Comparison of ENCODE assay signal across 17 cellular contexts in the genomic region with DNA sequence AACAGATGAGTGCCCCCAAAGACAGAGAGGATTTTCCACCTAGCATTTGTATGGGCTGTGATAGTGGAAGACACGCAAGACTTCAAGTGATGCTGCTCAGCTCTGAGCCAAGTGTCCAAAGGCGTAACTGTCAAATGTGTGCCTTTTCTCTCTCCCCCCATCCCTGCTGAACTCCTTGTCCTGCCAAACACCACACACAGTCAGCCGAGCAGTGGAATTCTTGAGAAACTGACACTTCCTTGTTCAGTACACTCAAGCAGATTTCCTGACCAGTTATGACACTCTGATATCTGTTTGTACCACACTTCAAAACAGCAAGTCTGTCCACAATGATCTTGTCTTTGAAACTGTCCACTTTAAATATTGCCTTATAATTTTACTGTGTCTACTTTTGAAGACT.
DNase-seq lines count a peak whose midpoint lies in the region; ATAC-seq and TF ChIP-seq lines count a peak whose summit lies in the region.
"Had no signal": no experiment of that assay in that cellular context is flagged by ENCODE, and none has a peak within 500 bp of the region (broad histone marks: within the 10 kb centered on the region; RNA-seq: fewer than 3 reads in every experiment).

No MANE protein-coding gene starts in this region.

- H3K4me1 ChIP-seq in A673 (ENCODE audit: insufficient read depth, low read length, poor library complexity, severe bottlenecking), result no peaks in the 10 kb centered on the region

- intact Hi-C loops in activated T-helper 2 cell treated with anti-CD3 and anti-CD28 coated beads, Interferon-gamma antibody, Interleukin-2, Interleukin-4, amounts not matched to agents 10 μg/mL and 5 μg/mL and 100 μg/mL, durations not matched to agents 14 hours and 24 hours and 36 hours (cut with micrococcal nuclease), result loop anchor here (1.0 to 5.0 kb wide), 7 partner anchors 13 to 95 kb away; no protein-coding TSS in a partner anchor
- intact Hi-C loops in A673 (cut with micrococcal nuclease; ENCODE audit: unreplicated experiment), result no loop called here

- in situ Hi-C loops in KBM-7 (cut with MboI; ENCODE audit: low pct_unique_long_range_greater_than_20kb, low sequenced_read_pairs), result no loop called here

- TF ChIP-seq CTCF in A673 (conservative IDR thresholded peaks at IDR 0.05; ENCODE audit: low read depth, low read length), result no peak

- no peak overlapping the region for H3K27ac ChIP-seq in A673 (ENCODE audit: low read depth, low read length, poor library complexity, severe bottlenecking)

- H3K27ac Mint-ChIP-seq in activated T-helper 2 cell treated with anti-CD3 and anti-CD28 coated beads, Interferon-gamma antibody, Interleukin-2, Interleukin-4, amounts not matched to agents 10 μg/mL and 5 μg/mL and 100 μg/mL, durations not matched to agents 14 hours and 24 hours and 36 hours, result peak overlapping the region; percentile 92
- peak overlapping the region; percentile 98 to 99 for H3K27ac Mint-ChIP-seq in natural killer cell treated with Interleukin-12 subunit alpha and Interleukin-12 subunit beta and Interleukin-15 and Interleukin-18, amount 100 ng/mL, for 72 hours
- H3K27ac Mint-ChIP-seq: activated B cell treated with CpG ODN at 0.5 μM for 24 hours, IgD-negative memory B cell had no signal

- no peaks in the 10 kb centered on the region for H3K36me3 ChIP-seq in A673 (ENCODE audit: insufficient read depth, low read length, poor library complexity, severe bottlenecking)
- H3K36me3 ChIP-seq: Peyer's patch had no signal

- ATAC-seq in natural killer cell treated with Interleukin-12 subunit alpha and Interleukin-12 subunit beta and Interleukin-15 and Interleukin-18, amount 100 ng/mL, for 72 hours, result peak in 1 of 2 donors; percentile 59
- no peak for ATAC-seq in GM18519 (IDR thresholded peaks at IDR 0.05; ENCODE audit: low FRiP score, unreplicated experiment)
- ATAC-seq: SK-N-SH treated with all-trans-retinoic acid at 6 μM for 48 hours had no signal

- peak; percentile 35 to 50 for DNase-seq in AML-193 (lab: John Stamatoyannopoulos, UW)
- peak; percentile 18 for DNase-seq in KBM-7
- no peak for DNase-seq in activated T-helper 2 cell treated with anti-CD3 and anti-CD28 coated beads, Interferon-gamma antibody, Interleukin-2, Interleukin-4, amounts not matched to agents 10 μg/mL and 5 μg/mL and 100 μg/mL, durations not matched to agents 14 hours and 24 hours and 36 hours (ENCODE audit: low spot score)
- no peak for DNase-seq in natural killer cell treated with Interleukin-12 subunit alpha and Interleukin-12 subunit beta and Interleukin-15 and Interleukin-18, amount 100 ng/mL, for 72 hours (ENCODE audit: low spot score)
- DNase-seq in NCI-H345 treated with DMSO at 0.1 percent for 48 hours (lab: John Stamatoyannopoulos, UW; ENCODE audit: unreplicated experiment), result no peak
- DNase-seq in A673 (ENCODE audit: low spot score), result no peak
- no peak for DNase-seq in DMS114 treated with DMSO at 0.1 percent for 48 hours (lab: John Stamatoyannopoulos, UW; ENCODE audit: unreplicated experiment)
- DNase-seq: activated B cell treated with CpG ODN at 0.5 μM for 24 hours; central memory CD4-positive, alpha-beta T cell; NCI-H1105 treated with DMSO at 0.1 percent for 48 hours; NCI-H2171; nucleus accumbens; Peyer's patch; stimulated activated CD4-positive, alpha-beta T cell treated with anti-CD3 and anti-CD28 coated beads, Interleukin-4, amount 100 ng/mL, for 24 hours had no signal

- BruUV-seq in A673 (replicated peaks; lab: Mats Ljungman, UMichigan), result no TSS peak

- H3K36me3 Mint-ChIP-seq in activated T-helper 2 cell treated with anti-CD3 and anti-CD28 coated beads, Interferon-gamma antibody, Interleukin-2, Interleukin-4, amounts not matched to agents 10 μg/mL and 5 μg/mL and 100 μg/mL, durations not matched to agents 14 hours and 24 hours and 36 hours (ENCODE audit: low read depth), result peaks cover 11% of the 10 kb centered on the region
- peaks cover 14% of the 10 kb centered on the region for H3K36me3 Mint-ChIP-seq in natural killer cell treated with Interleukin-12 subunit alpha and Interleukin-12 subunit beta and Interleukin-15 and Interleukin-18, amount 100 ng/mL, for 72 hours

- H3K27me3 Mint-ChIP-seq in activated T-helper 2 cell treated with anti-CD3 and anti-CD28 coated beads, Interferon-gamma antibody, Interleukin-2, Interleukin-4, amounts not matched to agents 10 μg/mL and 5 μg/mL and 100 μg/mL, durations not matched to agents 14 hours and 24 hours and 36 hours (ENCODE audit: low read depth), result no peaks in the 10 kb centered on the region
- no peaks in the 10 kb centered on the region for H3K27me3 Mint-ChIP-seq in natural killer cell treated with Interleukin-12 subunit alpha and Interleukin-12 subunit beta and Interleukin-15 and Interleukin-18, amount 100 ng/mL, for 72 hours
- H3K27me3 Mint-ChIP-seq: activated B cell treated with CpG ODN at 0.5 μM for 24 hours had no signal

- no peak overlapping the region for H3K4me3 ChIP-seq in A673 (ENCODE audit: low read depth, low read length, poor library complexity, severe bottlenecking)
- H3K4me3 ChIP-seq: Peyer's patch had no signal

- CTCF ChIA-PET in A673 (lab: Charles Lee), result no interaction called here

- no peaks in the 10 kb centered on the region for H3K9me3 ChIP-seq in A673 (ENCODE audit: low read depth, low read length, poor library complexity, severe bottlenecking)
- H3K9me3 ChIP-seq: Peyer's patch had no signal

- H3K4me3 Mint-ChIP-seq in activated T-helper 2 cell treated with anti-CD3 and anti-CD28 coated beads, Interferon-gamma antibody, Interleukin-2, Interleukin-4, amounts not matched to agents 10 μg/mL and 5 μg/mL and 100 μg/mL, durations not matched to agents 14 hours and 24 hours and 36 hours (ENCODE audit: low read depth), result no peak overlapping the region
- H3K4me3 Mint-ChIP-seq in natural killer cell treated with Interleukin-12 subunit alpha and Interleukin-12 subunit beta and Interleukin-15 and Interleukin-18, amount 100 ng/mL, for 72 hours, result peak overlapping the region; percentile 90
- H3K4me3 Mint-ChIP-seq: activated B cell treated with CpG ODN at 0.5 μM for 24 hours had no signal

- H3K4me1 Mint-ChIP-seq in activated T-helper 2 cell treated with anti-CD3 and anti-CD28 coated beads, Interferon-gamma antibody, Interleukin-2, Interleukin-4, amounts not matched to agents 10 μg/mL and 5 μg/mL and 100 μg/mL, durations not matched to agents 14 hours and 24 hours and 36 hours (ENCODE audit: low read depth), result peaks cover 75% of the 10 kb centered on the region
- peaks cover 75 to 83% of the 10 kb centered on the region in 2 donors for H3K4me1 Mint-ChIP-seq in natural killer cell treated with Interleukin-12 subunit alpha and Interleukin-12 subunit beta and Interleukin-15 and Interleukin-18, amount 100 ng/mL, for 72 hours (ENCODE audit: low read depth in 2 of 2)

- peaks cover 24% of the 10 kb centered on the region for H3K9me3 Mint-ChIP-seq in activated T-helper 2 cell treated with anti-CD3 and anti-CD28 coated beads, Interferon-gamma antibody, Interleukin-2, Interleukin-4, amounts not matched to agents 10 μg/mL and 5 μg/mL and 100 μg/mL, durations not matched to agents 14 hours and 24 hours and 36 hours
- peaks cover 11% of the 10 kb centered on the region for H3K9me3 Mint-ChIP-seq in natural killer cell treated with Interleukin-12 subunit alpha and Interleukin-12 subunit beta and Interleukin-15 and Interleukin-18, amount 100 ng/mL, for 72 hours
- H3K9me3 Mint-ChIP-seq: activated B cell treated with CpG ODN at 0.5 μM for 24 hours had no signal

- no peaks in the 10 kb centered on the region for H3K27me3 ChIP-seq in A673 (replicated peaks; ENCODE audit: insufficient read depth, low read depth, low read length, poor library complexity)
- H3K27me3 ChIP-seq: Peyer's patch had no signal

- POLR2A ChIA-PET in A673 (lab: Charles Lee; ENCODE audit: low non-redundant PET), result no interaction called here

Comparison
In these comparisons a context has a peak if more than half of its experiments do, and no peak if none do; other contexts are left out.
1. DNase-seq: peak in AML-193 (2 of 2) and KBM-7 (single experiment); none in activated T-helper 2 cell treated with anti-CD3 and anti-CD28 coated beads, Interferon-gamma antibody, Interleukin-2, Interleukin-4, amounts not matched to agents 10 μg/mL and 5 μg/mL and 100 μg/mL, durations not matched to agents 14 hours and 24 hours and 36 hours (single experiment), natural killer cell treated with Interleukin-12 subunit alpha and Interleukin-12 subunit beta and Interleukin-15 and Interleukin-18, amount 100 ng/mL, for 72 hours (single experiment), NCI-H345 treated with DMSO at 0.1 percent for 48 hours (single experiment), A673 (single experiment) and DMS114 treated with DMSO at 0.1 percent for 48 hours (single experiment).